15 cellular contexts compared by ENCODE assay signal in genomic region chr7:30427296-30428080, GRCh38. TPM values are rescaled to one million over a fixed set of nuclear protein-coding genes. Genes with fewer than 3 reads are reported as not detected.
DNase-seq lines count a peak whose midpoint lies in the region.
"Had no signal": no experiment of that assay in that cellular context is flagged by ENCODE, and none has a peak within 500 bp of the region (broad histone marks: within the 10 kb centered on the region; RNA-seq: fewer than 3 reads in every experiment).

No MANE protein-coding gene starts in this region.

- peak overlapping the region; percentile 85 for H3K27ac Mint-ChIP-seq in dendritic cell treated with granulocyte-macrophage colony-stimulating factor and Interleukin-4, amounts not matched to agents 40 ng/mL and 50 ng/mL, for 4 days
- H3K27ac Mint-ChIP-seq: activated naive CD4-positive, alpha-beta T cell treated with anti-CD3 and anti-CD28 coated beads, Interleukin-2, amount 50 U/mL, for 24 hours had no signal

- peak in 2 of 3 experiments; percentile 8 to 55 for DNase-seq in NCI-H1417 (lab: John Stamatoyannopoulos, UW)
- no peak for DNase-seq in NCI-H1417 treated with DMSO at 0.1 percent for 48 hours (lab: John Stamatoyannopoulos, UW)
- peak; percentile 18 for DNase-seq in midbrain (lab: John Stamatoyannopoulos, UW)
- DNase-seq in stimulated activated CD4-positive, alpha-beta T cell treated with anti-CD3 and anti-CD28 coated beads, Interleukin-1b, Interleukin-23, amount 100 ng/mL, for 48 hours = no peak
- no peak for DNase-seq in GM19240 (ENCODE audit: insufficient read length, low spot score)
- no peak for DNase-seq in foreskin melanocyte
- DNase-seq: 8988T; activated T-cell treated with anti-CD3 and anti-CD28 coated beads, Interleukin-2, amount 50 U/mL, for 1 hour; cortex of kidney; DMS53; NCI-H1105 had no signal

- peaks cover 77% of the 10 kb centered on the region for H3K4me1 Mint-ChIP-seq in dendritic cell treated with granulocyte-macrophage colony-stimulating factor and Interleukin-4, amounts not matched to agents 40 ng/mL and 50 ng/mL, for 4 days (ENCODE audit: low read depth)
- H3K4me1 Mint-ChIP-seq: activated naive CD4-positive, alpha-beta T cell treated with anti-CD3 and anti-CD28 coated beads, Interleukin-2, amount 50 U/mL, for 24 hours had no signal

- peak overlapping the region; percentile 8 for H3K27ac ChIP-seq in temporal lobe (ENCODE audit: low read depth, low read length)
- H3K27ac ChIP-seq: epithelial cell of prostate had no signal

- H3K4me3 Mint-ChIP-seq in dendritic cell treated with granulocyte-macrophage colony-stimulating factor and Interleukin-4, amounts not matched to agents 40 ng/mL and 50 ng/mL, for 4 days = peak overlapping the region; percentile 20
- H3K4me3 Mint-ChIP-seq: activated naive CD4-positive, alpha-beta T cell treated with anti-CD3 and anti-CD28 coated beads, Interleukin-2, amount 50 U/mL, for 24 hours had no signal

- H3K9me3 Mint-ChIP-seq in dendritic cell treated with granulocyte-macrophage colony-stimulating factor and Interleukin-4, amounts not matched to agents 40 ng/mL and 50 ng/mL, for 4 days = no peaks in the 10 kb centered on the region
- H3K9me3 Mint-ChIP-seq: activated naive CD4-positive, alpha-beta T cell treated with anti-CD3 and anti-CD28 coated beads, Interleukin-2, amount 50 U/mL, for 24 hours had no signal

- no peaks in the 10 kb centered on the region for H3K27me3 Mint-ChIP-seq in dendritic cell treated with granulocyte-macrophage colony-stimulating factor and Interleukin-4, amounts not matched to agents 40 ng/mL and 50 ng/mL, for 4 days
- H3K27me3 Mint-ChIP-seq: activated naive CD4-positive, alpha-beta T cell treated with anti-CD3 and anti-CD28 coated beads, Interleukin-2, amount 50 U/mL, for 24 hours had no signal

- intact Hi-C loops in dendritic cell treated with granulocyte-macrophage colony-stimulating factor and Interleukin-4, amounts not matched to agents 40 ng/mL and 50 ng/mL, for 4 days (cut with micrococcal nuclease) = loop anchor here (5.0 kb wide), 1 partner anchor 150 kb away; no protein-coding TSS in a partner anchor

- H3K36me3 Mint-ChIP-seq in dendritic cell treated with granulocyte-macrophage colony-stimulating factor and Interleukin-4, amounts not matched to agents 40 ng/mL and 50 ng/mL, for 4 days (ENCODE audit: low read depth) = peaks cover 89% of the 10 kb centered on the region

RNA-seq across cellular contexts. Expression of gene NOD1, which starts 51.1 kb away (rescaled TPM):
- total RNA-seq in temporal lobe = 2.0 TPM

Comparison
In these comparisons a context has a peak if more than half of its experiments do, and no peak if none do; other contexts are left out.
1. DNase-seq: peak in NCI-H1417 (2 of 3) and midbrain (single experiment); none in NCI-H1417 treated with DMSO at 0.1 percent for 48 hours (single experiment), stimulated activated CD4-positive, alpha-beta T cell treated with anti-CD3 and anti-CD28 coated beads, Interleukin-1b, Interleukin-23, amount 100 ng/mL, for 48 hours (single experiment), GM19240 (single experiment) and foreskin melanocyte (single experiment).